In the genomic region with DNA sequence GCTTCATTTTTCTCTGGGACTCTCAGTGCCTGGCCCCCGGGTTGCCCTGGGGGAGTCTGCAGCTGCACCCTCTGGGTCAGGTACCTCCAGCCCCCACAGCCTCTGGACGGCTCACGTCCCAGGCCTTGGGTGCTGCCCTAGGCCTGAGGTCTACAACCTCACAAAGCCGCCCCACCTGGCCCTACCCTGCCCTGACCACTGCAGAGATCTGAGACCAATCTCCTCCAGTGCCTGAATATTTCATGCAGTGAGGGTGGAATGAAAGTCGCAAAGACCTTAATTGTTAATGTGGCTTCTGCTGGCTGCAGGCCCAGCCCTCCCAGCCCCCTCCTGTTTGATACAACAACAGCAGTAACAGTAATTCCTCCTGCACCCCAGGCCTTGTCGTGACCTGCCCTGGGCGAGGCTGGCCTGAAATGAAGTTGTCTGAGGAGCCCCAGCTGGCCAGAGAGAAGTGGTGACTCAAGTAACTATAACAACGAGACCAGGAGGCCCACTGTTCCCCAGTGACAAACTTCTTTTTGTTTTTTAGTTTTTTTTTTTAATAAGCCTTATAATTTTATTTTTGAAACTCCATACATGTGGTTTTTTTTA, we compare ENCODE assay signal across 1 cellular context.
TF ChIP-seq lines count a peak whose summit lies in the region.

No MANE protein-coding gene starts in this region.

TF ChIP-seq in GM23338, 12 proteins besides CTCF, POLR2A, EP300 and RAD21 (continued from another document):
- TF ChIP-seq ZNF462 (CRISPR knock-in tag; IDR thresholded peaks at IDR 0.05) (no peak), EZH2 (IDR thresholded peaks at IDR 0.05; ENCODE audit: low read depth, unreplicated experiment) (no peak), REST (IDR thresholded peaks at IDR 0.05; ENCODE audit: unreplicated experiment) (no peak), JUNB (IDR thresholded peaks at IDR 0.05; ENCODE audit: unreplicated experiment) (no peak), CREB1 (CRISPR knock-in tag; IDR thresholded peaks at IDR 0.05; ENCODE audit: low read depth) (no peak), ZNF331 (CRISPR knock-in tag; IDR thresholded peaks at IDR 0.05; ENCODE audit: low read depth) (no peak), STAT1 (IDR thresholded peaks at IDR 0.05; ENCODE audit: unreplicated experiment) (no peak), EZH2phosphoT487 (IDR thresholded peaks at IDR 0.05; ENCODE audit: unreplicated experiment) (no peak), ZNF114 (CRISPR knock-in tag; IDR thresholded peaks at IDR 0.05) (no peak)
